8 cellular contexts compared by ENCODE assay signal in genomic region chr10:110497438-110498086, GRCh38. TPM values are rescaled to one million over a fixed set of nuclear protein-coding genes. Genes with fewer than 3 reads are reported as not detected.
DNase-seq lines count a peak whose midpoint lies in the region; ATAC-seq and TF ChIP-seq lines count a peak whose summit lies in the region.

Gene DUSP5, plus strand, starts transcription at chr10:110497907. Its CDS starts 215 bp downstream, at chr10:110498122.

- intact Hi-C loops in Right ventricle myocardium inferior (cut with DNase I), result loop anchor here (5.0 kb wide), 2 partner anchors 40 to 185 kb away; no protein-coding TSS in a partner anchor
- intact Hi-C loops in tibial artery (cut with DNase I; ENCODE audit: low total_unique reads), result loop anchor here (5.0 kb wide), 1 partner anchor 190 kb away; no protein-coding TSS in a partner anchor

- no peak within 1 kb of the TSS for H3K4me2 ChIP-seq in parathyroid adenoma (ENCODE audit: low read length)

- H3K4me3 ChIP-seq in HFF-Myc (replicated peaks; ENCODE audit: low read depth, low read length) (peak within 1 kb of the TSS; percentile 69), NB4 (ENCODE audit: low read depth, low read length) (peak within 1 kb of the TSS; percentile 55), parathyroid adenoma (ENCODE audit: low read depth, low read length) (peak within 1 kb of the TSS; percentile 49), tibial artery (peak within 1 kb of the TSS; percentile 63 to 89)

- H3K36me3 ChIP-seq in parathyroid adenoma (ENCODE audit: control insufficient read depth, insufficient read depth, low read length) (no peaks in the 10 kb centered on the region), tibial artery (no peaks in the 10 kb centered on the region)

- ATAC-seq in Right ventricle myocardium inferior, result peak; percentile 92

- H3K9ac ChIP-seq in parathyroid adenoma, result no peak within 1 kb of the TSS

- peak; percentile 99 for TF ChIP-seq POLR2A in GM10847 (IDR thresholded peaks at IDR 0.05; ENCODE audit: extremely low read depth, insufficient read length)
- TF ChIP-seq POLR2A in NB4 (IDR thresholded peaks at IDR 0.05; ENCODE audit: extremely low read depth, insufficient read length), result peak; percentile 46

- H3K79me2 ChIP-seq in parathyroid adenoma, result no peaks in the 10 kb centered on the region

- H3K4me1 ChIP-seq in parathyroid adenoma (no peaks in the 10 kb centered on the region), tibial artery (peaks cover 0 to 43% (median 21%) of the 10 kb centered on the region in 4 donors)

- peak within 1 kb of the TSS; percentile 73 for H3K27ac ChIP-seq in parathyroid adenoma
- peak within 1 kb of the TSS; percentile 81 to 86 for H3K27ac ChIP-seq in tibial artery

- peaks cover 4% of the 10 kb centered on the region for H3K27me3 ChIP-seq in parathyroid adenoma (ENCODE audit: control insufficient read depth, insufficient read depth, low read length)
- no peaks in the 10 kb centered on the region for H3K27me3 ChIP-seq in tibial artery

- H2AFZ ChIP-seq in parathyroid adenoma, result peak within 1 kb of the TSS; percentile 86

- no peaks in the 10 kb centered on the region for H3K9me3 ChIP-seq in parathyroid adenoma (ENCODE audit: control insufficient read depth, low read length)
- H3K9me3 ChIP-seq in tibial artery, result no peaks in the 10 kb centered on the region

- DNase-seq in HFF-Myc (ENCODE audit: extremely low read depth, low read depth) (peak; percentile 74), NB4 (ENCODE audit: low read depth) (peak; percentile 96), SW480 (ENCODE audit: low spot score) (peak; percentile 91), Right ventricle myocardium inferior (ENCODE audit: missing footprints) (peak; percentile 98), tibial artery (peak; percentile 95 to 96)
- DNase-seq in activated naive CD8-positive, alpha-beta T cell treated with anti-CD3 and anti-CD28 coated beads, Interleukin-2, amount 50 U/mL, for 16 hours (ENCODE audit: low read depth, low spot score), result peak; percentile 85

- TF ChIP-seq CTCF in HFF-Myc (IDR thresholded peaks at IDR 0.05; ENCODE audit: low read depth, low read length, missing control alignments), result no peak
- no peak for TF ChIP-seq CTCF in NB4 (IDR thresholded peaks at IDR 0.05; ENCODE audit: low read depth, low read length)
- TF ChIP-seq CTCF in parathyroid adenoma (IDR thresholded peaks at IDR 0.05), result no peak
- TF ChIP-seq CTCF in tibial artery (IDR thresholded peaks at IDR 0.05), result no peak

RNA-seq across cellular contexts. Expression of gene DUSP5, which starts in this region (rescaled TPM):
- total RNA-seq in Right ventricle myocardium inferior, result 6.2 TPM

Comparison
In these comparisons a context has a peak if more than half of its experiments do, and no peak if none do; other contexts are left out.
1. Peak in every context shown above with its lines: DNase-seq, ATAC-seq, H3K4me3 ChIP-seq and H3K27ac ChIP-seq.